1 cellular context compared by ENCODE assay signal in genomic region chr13:98476106-98476505, GRCh38.
TF ChIP-seq lines count a peak whose summit lies in the region.

No MANE protein-coding gene starts in this region.

TF ChIP-seq in HepG2, 621 proteins besides CTCF, POLR2A, EP300 and RAD21 (continued from another document):
- no peak for TF ChIP-seq ZBTB46 (CRISPR knock-in tag; IDR thresholded peaks at IDR 0.05; ENCODE audit: borderline replicate concordance)
- TF ChIP-seq ZNF816 (CRISPR knock-in tag; IDR thresholded peaks at IDR 0.05; ENCODE audit: borderline replicate concordance): no peak
TF ChIP-seq in HepG2: peak in this region for 0.
